29 cellular contexts compared by ENCODE assay signal in genomic region chr3:34009480-34009844, GRCh38.
DNase-seq lines count a peak whose midpoint lies in the region; ATAC-seq and TF ChIP-seq lines count a peak whose summit lies in the region.
"Had no signal": no experiment of that assay in that cellular context is flagged by ENCODE, and none has a peak within 500 bp of the region (broad histone marks: within the 10 kb centered on the region; RNA-seq: fewer than 3 reads in every experiment).

No MANE protein-coding gene starts in this region.

- H3K23ac ChIP-seq in IMR-90 (ENCODE audit: low read depth, low read length) (no peak overlapping the region), mesendoderm (ENCODE audit: low read length) (no peak overlapping the region)

- in situ Hi-C loops in IMR-90 (cut with MboI; ENCODE audit: low sequenced_read_pairs) = no loop called here

- H2AK5ac ChIP-seq in IMR-90 (ENCODE audit: low read depth, low read length) (no peak overlapping the region; the same call in 1 of the 2 replicates), mesendoderm (ENCODE audit: low read length) (no peak overlapping the region)

- H2BK5ac ChIP-seq in IMR-90 (ENCODE audit: low read depth, low read length, poor library complexity, severe bottlenecking) (peak overlapping the region; percentile 82), mesendoderm (ENCODE audit: low read length) (no peak overlapping the region)

- no peak overlapping the region for H2AFZ ChIP-seq in IMR-90 (replicated peaks; ENCODE audit: low read length, poor library complexity)

- no CpG with 5 or more reads among the region's 2 CpGs for WGBS in IMR-90 (ENCODE audit: extremely low coverage in 2 of 2, insufficient read length in 1 of 2), 2 experiments
- WGBS in mesendoderm (ENCODE audit: extremely low coverage, insufficient coverage, low lambda C conversion rate) = no CpG with 5 or more reads among the region's 2 CpGs

- TF ChIP-seq POLR2A in IMR-90 (IDR thresholded peaks at IDR 0.05; ENCODE audit: low read depth, low read length) = no peak

- intact Hi-C loops in IMR-90 (cut with micrococcal nuclease) = no loop called here

- H2BK15ac ChIP-seq in IMR-90 (ENCODE audit: low read depth, low read length) = peak overlapping the region; percentile 71; the same call in 1 of the 3 replicates
- no peak overlapping the region for H2BK15ac ChIP-seq in mesendoderm (replicated peaks; ENCODE audit: low read depth)

- H3K18ac ChIP-seq in IMR-90 (ENCODE audit: low read depth, low read length) (peak overlapping the region; percentile 53; the same call in 1 of the 2 replicates), mesendoderm (ENCODE audit: low read length) (peak overlapping the region; percentile 51)

- dilution Hi-C loops in IMR-90 (cut with HindIII; ENCODE audit: low sequenced_read_pairs, unreplicated experiment) = no loop called here

- H3K27ac ChIP-seq in BLaER1 (no peak overlapping the region), IMR-90 (ENCODE audit: insufficient read depth, low read length) (no peak overlapping the region), mesendoderm (ENCODE audit: low read depth, low read length) (no peak overlapping the region)
- H3K27ac ChIP-seq: cardiac muscle cell, coronary artery, lower lobe of right lung, right lobe of liver, SJCRH30, upper lobe of left lung had no signal

- H4K91ac ChIP-seq in IMR-90 (ENCODE audit: insufficient read depth, low read depth, low read length) = peak overlapping the region; percentile 77; the same call in 1 of the 2 replicates

- H3K9me1 ChIP-seq in IMR-90 (ENCODE audit: insufficient read depth, low read length) = peaks cover 36% of the 10 kb centered on the region

- H3K27me3 ChIP-seq in BLaER1 (no peaks in the 10 kb centered on the region), IMR-90 (ENCODE audit: control insufficient read depth, insufficient read depth, low read length) (no peaks in the 10 kb centered on the region), mesendoderm (ENCODE audit: insufficient read depth, low read length, poor library complexity) (no peaks in the 10 kb centered on the region)
- H3K27me3 ChIP-seq: cardiac muscle cell, right lobe of liver, SJCRH30, upper lobe of left lung had no signal

- TF ChIP-seq CTCF in IMR-90 (conservative IDR thresholded peaks at IDR 0.05; ENCODE audit: low read depth, low read length) (no peak), choroid plexus epithelial cell (conservative IDR thresholded peaks at IDR 0.05; ENCODE audit: low read depth, low read length) (no peak)

- H3K4ac ChIP-seq in IMR-90 (ENCODE audit: low read depth, low read length) (peak overlapping the region; percentile 61; the same call in 1 of the 2 replicates), mesendoderm (ENCODE audit: low read depth, low read length) (no peak overlapping the region)

- DNase-seq in IMR-90 = peak; percentile 47
- peak; percentile 41 for DNase-seq in choroid plexus epithelial cell (ENCODE audit: low read depth)
- DNase-seq in mesendoderm = no peak
- DNase-seq in NCI-H1048 (lab: John Stamatoyannopoulos, UW) = no peak
- no peak for DNase-seq in hepatic stellate cell (ENCODE audit: low spot score)
- DNase-seq in activated CD4-positive, alpha-beta T cell treated with anti-CD3 and anti-CD28 coated beads for 48 hours = no peak
- DNase-seq: activated CD4-positive, alpha-beta T cell treated with anti-CD3 and anti-CD28 coated beads, Interleukin-2, amount 50 U/mL, for 48 hours; activated naive CD4-positive, alpha-beta T cell treated with anti-CD3 and anti-CD28 coated beads, Interleukin-2, amount 10 ng/mL, durations not matched to agents 7 days and 5 days; amygdala; C1 segment of cervical spinal cord; Calu3; DND-41; lower lobe of right lung; NCI-H1092; NCI-H187 treated with DMSO at 0.1 percent for 48 hours; NCI-H69; nephron progenitor cell; right lobe of liver; SJCRH30; stimulated activated CD4-positive, alpha-beta T cell treated with anti-CD3 and anti-CD28 coated beads, Interleukin-4, amount 100 ng/mL, for 4 hours; substantia nigra; upper lobe of left lung had no signal

- H3K4me2 ChIP-seq in BLaER1 (peak overlapping the region; percentile 65), IMR-90 (ENCODE audit: low read depth, low read length) (no peak overlapping the region), mesendoderm (ENCODE audit: low read length) (no peak overlapping the region)

- TF ChIP-seq RAD21 in IMR-90 (IDR thresholded peaks at IDR 0.05; ENCODE audit: low read length) = no peak

- no peak overlapping the region for H3K56ac ChIP-seq in IMR-90 (ENCODE audit: extremely low read depth, insufficient read depth, low read length)
- no peak overlapping the region for H3K56ac ChIP-seq in mesendoderm (ENCODE audit: low read length)

- H2BK120ac ChIP-seq in IMR-90 (ENCODE audit: low read depth, low read length) (peak overlapping the region; percentile 89), mesendoderm (ENCODE audit: low read depth, low read length) (no peak overlapping the region)

- H4K20me1 ChIP-seq in BLaER1 = no peaks in the 10 kb centered on the region
- no peaks in the 10 kb centered on the region for H4K20me1 ChIP-seq in IMR-90 (ENCODE audit: insufficient read depth, low read length)

- H3K9ac ChIP-seq in BLaER1 (no peak overlapping the region), IMR-90 (ENCODE audit: low read depth, low read length) (no peak overlapping the region), mesendoderm (ENCODE audit: low read length) (no peak overlapping the region)

- peak overlapping the region; percentile 89 for H2BK20ac ChIP-seq in IMR-90 (ENCODE audit: low read depth, low read length)

- H2AK9ac ChIP-seq in IMR-90 (replicated peaks; ENCODE audit: low read depth, low read length, poor library complexity) = peak overlapping the region; percentile 34

- peaks cover 73% of the 10 kb centered on the region for H3K4me1 ChIP-seq in BLaER1
- peaks cover 40% of the 10 kb centered on the region for H3K4me1 ChIP-seq in IMR-90 (ENCODE audit: control insufficient read depth, insufficient read depth, low read length)
- peaks cover 8% of the 10 kb centered on the region for H3K4me1 ChIP-seq in mesendoderm (ENCODE audit: control insufficient read depth, low read depth, low read length)
- H3K4me1 ChIP-seq: HAP-1, right lobe of liver had no signal

- CTCF ChIA-PET in IMR-90 (lab: Yijun Ruan, JAX) = no interaction called here

- H3K4me3 ChIP-seq in BLaER1 (no peak overlapping the region), IMR-90 (ENCODE audit: insufficient read depth, low read depth, low read length) (no peak overlapping the region), choroid plexus epithelial cell (ENCODE audit: low read depth, low read length) (no peak overlapping the region), mesendoderm (ENCODE audit: low read length) (no peak overlapping the region)
- H3K4me3 ChIP-seq: cardiac muscle cell, coronary artery, HAP-1, lower lobe of right lung, right lobe of liver, SJCRH30, upper lobe of left lung had no signal

- H3K79me1 ChIP-seq in IMR-90 (ENCODE audit: low read depth in 1 of 2, low read length in 2 of 2) (peaks cover 0 to 3% of the 10 kb centered on the region in 2 experiments; a peak in 1 of 4 replicates), mesendoderm (ENCODE audit: low read length) (no peaks in the 10 kb centered on the region)

- peak overlapping the region; percentile 33; the same call in 1 of the 2 replicates for H3K14ac ChIP-seq in IMR-90 (replicated peaks; ENCODE audit: low read depth, low read length)

- POLR2A ChIA-PET in IMR-90 (lab: Charles Lee; ENCODE audit: unreplicated experiment) = no interaction called here

- H3K9me3 ChIP-seq in BLaER1 (no peaks in the 10 kb centered on the region), IMR-90 (ENCODE audit: control insufficient read depth, insufficient read depth, low read length) (no peaks in the 10 kb centered on the region)
- H3K9me3 ChIP-seq: HAP-1, lower lobe of right lung, right lobe of liver, SJCRH30, upper lobe of left lung had no signal

- H4K8ac ChIP-seq in IMR-90 (ENCODE audit: low read depth in 2 of 2, low read length in 2 of 2) (peak overlapping the region in 1 of 2 experiments; percentile 65; a peak in 2 of 4 replicates), mesendoderm (ENCODE audit: low read depth, low read length) (no peak overlapping the region)

- H3K36me3 ChIP-seq in BLaER1 (no peaks in the 10 kb centered on the region), IMR-90 (ENCODE audit: control insufficient read depth, insufficient read depth, low read length) (no peaks in the 10 kb centered on the region), mesendoderm (ENCODE audit: control insufficient read depth, insufficient read depth, low read length) (no peaks in the 10 kb centered on the region)
- H3K36me3 ChIP-seq: cardiac muscle cell, HAP-1, lower lobe of right lung, right lobe of liver, SJCRH30, upper lobe of left lung had no signal

- no peaks in the 10 kb centered on the region for H3K79me2 ChIP-seq in mesendoderm (ENCODE audit: control insufficient read depth, insufficient read depth, low read length)

- BruUV-seq in IMR-90 (replicated peaks; lab: Mats Ljungman, UMichigan) = no TSS peak

- ATAC-seq in IMR-90 (ENCODE audit: low read depth) = no peak
- ATAC-seq in HG03439 (IDR thresholded peaks at IDR 0.05; ENCODE audit: unreplicated experiment) = no peak
- ATAC-seq: esophagus mucosa; lower lobe of right lung; right lobe of liver; stimulated activated memory B cell treated with anti-CD40 and anti-IgM and Interleukin-4, amounts not matched to agents 10 μg/mL and 1 μg/mL and 100 μg/mL, for 72 hours had no signal

- H4K5ac ChIP-seq in IMR-90 (ENCODE audit: low read depth, low read length) (peak overlapping the region; percentile 46; the same call in 1 of the 2 replicates), mesendoderm (ENCODE audit: low read length) (no peak overlapping the region)

TF ChIP-seq in IMR-90, 13 proteins besides CTCF, POLR2A, EP300 and RAD21 (continues in another document):
- TF ChIP-seq SMC3 (IDR thresholded peaks at IDR 0.05; ENCODE audit: low read depth, low read length) (no peak), CEBPB (IDR thresholded peaks at IDR 0.05; ENCODE audit: low read depth, low read length) (no peak), CHD1 (IDR thresholded peaks at IDR 0.05; ENCODE audit: low read depth, low read length) (no peak), BHLHE40 (IDR thresholded peaks at IDR 0.05; ENCODE audit: low read depth, low read length) (no peak), FOS (IDR thresholded peaks at IDR 0.05; ENCODE audit: low read depth, low read length) (no peak), ELK1 (IDR thresholded peaks at IDR 0.05; ENCODE audit: borderline replicate concordance, low read depth, low read length) (no peak)

Comparison
In these comparisons a context has a peak if more than half of its experiments do, and no peak if none do; other contexts are left out.
1. DNase-seq: peak in IMR-90 (single experiment) and choroid plexus epithelial cell (single experiment); none in mesendoderm (single experiment), NCI-H1048 (single experiment), hepatic stellate cell (single experiment) and activated CD4-positive, alpha-beta T cell treated with anti-CD3 and anti-CD28 coated beads for 48 hours (single experiment).